Comparison of ENCODE assay signal across 1 cellular context in the genomic region with DNA sequence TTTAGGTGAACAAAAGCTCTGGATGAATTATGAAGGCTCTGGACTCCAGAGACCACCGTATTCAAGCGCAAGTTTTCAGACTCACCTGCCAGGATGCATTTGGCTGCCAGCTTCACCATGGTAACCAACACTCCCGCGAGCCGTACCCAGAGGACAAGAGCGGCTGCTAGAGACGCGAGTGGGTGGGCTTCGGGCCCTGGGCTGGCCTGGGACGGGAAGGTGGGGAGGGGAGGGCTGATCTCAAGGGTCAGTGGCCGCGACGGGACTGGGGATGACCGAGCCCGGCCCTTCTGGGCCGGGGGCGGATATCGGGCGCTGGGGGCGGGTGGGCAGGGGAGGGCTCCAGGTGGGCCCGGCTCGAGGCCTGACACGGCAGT.
TF ChIP-seq lines count a peak whose summit lies in the region.

No MANE protein-coding gene starts in this region.

TF ChIP-seq in IMR-90, 13 proteins besides CTCF, POLR2A, EP300 and RAD21 (continued from another document):
- TF ChIP-seq, protein P1, sequence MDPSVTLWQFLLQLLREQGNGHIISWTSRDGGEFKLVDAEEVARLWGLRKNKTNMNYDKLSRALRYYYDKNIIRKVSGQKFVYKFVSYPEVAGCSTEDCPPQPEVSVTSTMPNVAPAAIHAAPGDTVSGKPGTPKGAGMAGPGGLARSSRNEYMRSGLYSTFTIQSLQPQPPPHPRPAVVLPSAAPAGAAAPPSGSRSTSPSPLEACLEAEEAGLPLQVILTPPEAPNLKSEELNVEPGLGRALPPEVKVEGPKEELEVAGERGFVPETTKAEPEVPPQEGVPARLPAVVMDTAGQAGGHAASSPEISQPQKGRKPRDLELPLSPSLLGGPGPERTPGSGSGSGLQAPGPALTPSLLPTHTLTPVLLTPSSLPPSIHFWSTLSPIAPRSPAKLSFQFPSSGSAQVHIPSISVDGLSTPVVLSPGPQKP (IDR thresholded peaks at IDR 0.05; ENCODE audit: borderline replicate concordance, low read depth, low read length), result no peak
